In the genomic region with DNA sequence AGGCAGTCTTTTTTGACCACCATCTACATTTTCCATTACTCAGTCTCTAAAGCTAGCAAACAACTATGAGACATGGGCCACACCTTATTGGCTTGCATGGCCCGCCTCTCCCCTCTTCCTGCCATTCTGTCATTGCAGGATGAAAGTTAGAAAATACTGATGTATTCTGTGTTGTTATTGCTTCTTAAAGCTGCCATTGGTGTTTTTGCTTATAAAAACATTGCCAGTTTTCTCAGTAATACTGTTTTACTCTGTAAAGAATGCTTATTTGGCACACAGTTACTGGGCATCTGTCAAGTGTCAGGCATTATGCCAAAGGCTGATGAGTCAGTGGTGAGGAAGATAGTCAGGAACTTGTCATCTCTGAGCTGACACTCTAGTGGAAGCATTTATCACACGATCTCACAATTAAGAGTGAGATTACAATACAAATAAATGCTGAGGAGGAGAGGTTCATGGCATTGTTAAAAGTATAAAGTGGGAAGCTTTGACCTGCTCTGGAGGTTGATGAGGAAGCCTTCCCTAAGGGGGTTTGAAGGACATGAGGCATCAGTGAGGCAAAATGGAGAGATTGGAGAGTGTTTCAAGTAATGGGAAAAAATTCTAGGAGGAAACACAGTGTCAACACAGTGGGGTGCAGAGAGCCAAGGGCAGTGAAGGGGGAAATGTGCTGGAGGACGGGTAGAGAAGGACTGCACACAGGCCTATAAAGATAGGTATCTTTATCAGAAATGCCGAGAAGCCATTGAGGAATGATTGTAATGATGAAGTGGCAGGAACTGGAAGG, we compare ENCODE assay signal across 10 cellular contexts. TPM values are rescaled to one million over a fixed set of nuclear protein-coding genes. Genes with fewer than 3 reads are reported as not detected.
DNase-seq lines count a peak whose midpoint lies in the region; ATAC-seq, FAIRE-seq and TF ChIP-seq lines count a peak whose summit lies in the region.
"Had no signal": no experiment of that assay in that cellular context is flagged by ENCODE, and none has a peak within 500 bp of the region (broad histone marks: within the 10 kb centered on the region; RNA-seq: fewer than 3 reads in every experiment).

No MANE protein-coding gene starts in this region.

- no peaks in the 10 kb centered on the region for H3K9me3 ChIP-seq in BE2C
- H3K9me3 ChIP-seq in aorta (ENCODE audit: control insufficient read depth, low read length) = no peaks in the 10 kb centered on the region
- H3K9me3 ChIP-seq: body of pancreas had no signal

- peak overlapping the region; percentile 13 for H3K27ac Mint-ChIP-seq in activated T-helper 2 cell treated with anti-CD3 and anti-CD28 coated beads, Interferon-gamma antibody, Interleukin-2, Interleukin-4, amounts not matched to agents 10 μg/mL and 5 μg/mL and 100 μg/mL, durations not matched to agents 14 hours and 24 hours and 36 hours
- H3K27ac Mint-ChIP-seq in glutamatergic neuron (ENCODE audit: unreplicated experiment) = no peak overlapping the region

- 0 out of 2 replicates have a peak, but pooled peaks cover 3% of the 10 kb centered on the region for H3K27me3 ChIP-seq in BE2C
- H3K27me3 ChIP-seq in aorta (ENCODE audit: control insufficient read depth in 1 of 2, insufficient read depth in 2 of 2, low read length in 1 of 2) = no peaks in the 10 kb centered on the region
- H3K27me3 ChIP-seq: body of pancreas had no signal

- H3K9me3 Mint-ChIP-seq in activated T-helper 2 cell treated with anti-CD3 and anti-CD28 coated beads, Interferon-gamma antibody, Interleukin-2, Interleukin-4, amounts not matched to agents 10 μg/mL and 5 μg/mL and 100 μg/mL, durations not matched to agents 14 hours and 24 hours and 36 hours = no peaks in the 10 kb centered on the region
- peaks cover 3% of the 10 kb centered on the region for H3K9me3 Mint-ChIP-seq in glutamatergic neuron (ENCODE audit: unreplicated experiment)

- DNase-seq in BE2C = peak; percentile 37
- DNase-seq in HS-5 (ENCODE audit: low read depth) = peak; percentile 80
- no peak for DNase-seq in activated T-helper 2 cell treated with anti-CD3 and anti-CD28 coated beads, Interferon-gamma antibody, Interleukin-2, Interleukin-4, amounts not matched to agents 10 μg/mL and 5 μg/mL and 100 μg/mL, durations not matched to agents 14 hours and 24 hours and 36 hours (ENCODE audit: low spot score)
- DNase-seq in kidney tubule cell (ENCODE audit: low spot score) = peak; percentile 87
- DNase-seq in GM19239 (ENCODE audit: insufficient read length, low spot score) = no peak
- no peak for DNase-seq in aorta
- DNase-seq in SKM-1 (lab: John Stamatoyannopoulos, UW; ENCODE audit: unreplicated experiment) = no peak
- DNase-seq in glutamatergic neuron = no peak
- DNase-seq: retina had no signal

- ATAC-seq in aorta (ENCODE audit: low FRiP score) = no peak
- ATAC-seq: body of pancreas had no signal

- WGBS in aorta, 2 donors = 55 to 65% methylated on average over 4 of the region's 4 CpGs

- no peak for FAIRE-seq in GM19239 (lab: Jason Lieb, UNC)

- H3K27me3 Mint-ChIP-seq in activated T-helper 2 cell treated with anti-CD3 and anti-CD28 coated beads, Interferon-gamma antibody, Interleukin-2, Interleukin-4, amounts not matched to agents 10 μg/mL and 5 μg/mL and 100 μg/mL, durations not matched to agents 14 hours and 24 hours and 36 hours (ENCODE audit: low read depth) = no peaks in the 10 kb centered on the region
- peaks cover 2% of the 10 kb centered on the region for H3K27me3 Mint-ChIP-seq in glutamatergic neuron (ENCODE audit: unreplicated experiment)

- no peak for TF ChIP-seq CTCF in BE2C (IDR thresholded peaks at IDR 0.05; ENCODE audit: low read depth, low read length)
- no peak for TF ChIP-seq CTCF in glutamatergic neuron (IDR thresholded peaks at IDR 0.05; ENCODE audit: partially characterized antibody, unreplicated experiment)

- H3K4me1 Mint-ChIP-seq in activated T-helper 2 cell treated with anti-CD3 and anti-CD28 coated beads, Interferon-gamma antibody, Interleukin-2, Interleukin-4, amounts not matched to agents 10 μg/mL and 5 μg/mL and 100 μg/mL, durations not matched to agents 14 hours and 24 hours and 36 hours (ENCODE audit: low read depth) = peaks cover 13% of the 10 kb centered on the region
- H3K4me1 Mint-ChIP-seq in glutamatergic neuron (ENCODE audit: low read depth, unreplicated experiment) = peaks cover 12% of the 10 kb centered on the region

- intact Hi-C loops in activated T-helper 2 cell treated with anti-CD3 and anti-CD28 coated beads, Interferon-gamma antibody, Interleukin-2, Interleukin-4, amounts not matched to agents 10 μg/mL and 5 μg/mL and 100 μg/mL, durations not matched to agents 14 hours and 24 hours and 36 hours (cut with micrococcal nuclease) = loop anchor here (2.0 kb wide), 1 partner anchor 14 kb away; a partner anchor contains a TSS
- intact Hi-C loops in aorta (cut with DNase I) = no loop called here

- H3K4me3 Mint-ChIP-seq in activated T-helper 2 cell treated with anti-CD3 and anti-CD28 coated beads, Interferon-gamma antibody, Interleukin-2, Interleukin-4, amounts not matched to agents 10 μg/mL and 5 μg/mL and 100 μg/mL, durations not matched to agents 14 hours and 24 hours and 36 hours (ENCODE audit: low read depth) = no peak overlapping the region
- H3K4me3 Mint-ChIP-seq in glutamatergic neuron (ENCODE audit: unreplicated experiment) = no peak overlapping the region

- H3K4me3 ChIP-seq in BE2C (ENCODE audit: low read depth, low read length) = no peak overlapping the region
- no peak overlapping the region for H3K4me3 ChIP-seq in aorta (ENCODE audit: low read length in 2 of 2)
- H3K4me3 ChIP-seq: body of pancreas had no signal

- H3K4me1 ChIP-seq in BE2C = peaks cover 8% of the 10 kb centered on the region
- peaks cover 2 to 4% of the 10 kb centered on the region in 2 donors for H3K4me1 ChIP-seq in aorta (ENCODE audit: control insufficient read depth in 1 of 2, insufficient read depth in 2 of 2, low read length in 2 of 2)
- H3K4me1 ChIP-seq: body of pancreas had no signal

- H3K36me3 ChIP-seq in BE2C (no peaks in the 10 kb centered on the region), aorta (ENCODE audit: control insufficient read depth in 1 of 2, insufficient read depth in 2 of 2, low read length in 1 of 2) (no peaks in the 10 kb centered on the region)

- H3K36me3 Mint-ChIP-seq in activated T-helper 2 cell treated with anti-CD3 and anti-CD28 coated beads, Interferon-gamma antibody, Interleukin-2, Interleukin-4, amounts not matched to agents 10 μg/mL and 5 μg/mL and 100 μg/mL, durations not matched to agents 14 hours and 24 hours and 36 hours (ENCODE audit: low read depth) = no peaks in the 10 kb centered on the region
- no peaks in the 10 kb centered on the region for H3K36me3 Mint-ChIP-seq in glutamatergic neuron (ENCODE audit: unreplicated experiment)

- no peak overlapping the region for H3K27ac ChIP-seq in aorta (ENCODE audit: low read depth in 1 of 2, low read length in 2 of 2)
- H3K27ac ChIP-seq: body of pancreas had no signal

RNA-seq across cellular contexts. Expression of a gene that starts 14.7 kb away (rescaled TPM):
- polyA plus RNA-seq in BE2C (2012; ENCODE audit: insufficient read depth, insufficient read length, low read depth) = 0.28 TPM
- total RNA-seq in activated T-helper 2 cell treated with anti-CD3 and anti-CD28 coated beads, Interferon-gamma antibody, Interleukin-2, Interleukin-4, amounts not matched to agents 10 μg/mL and 5 μg/mL and 100 μg/mL, durations not matched to agents 14 hours and 24 hours and 36 hours = 0.16 and 0.21 TPM in 2 replicates
- total RNA-seq in aorta = under 1 TPM; 0.21 to 0.39 TPM
- polyA plus RNA-seq in aorta = under 1 TPM in 1 of 2 donors, not detected in 1; 0.05 TPM
- total RNA-seq in glutamatergic neuron (ENCODE audit: unreplicated experiment) = 1.6 TPM

RNA-seq across cellular contexts. Expression of a gene that starts 41.5 kb away (rescaled TPM):
- polyA plus RNA-seq in BE2C (2012; ENCODE audit: insufficient read depth, insufficient read length, low read depth) = 85.7 TPM
- 59.8 and 63.0 TPM in 2 replicates for total RNA-seq in activated T-helper 2 cell treated with anti-CD3 and anti-CD28 coated beads, Interferon-gamma antibody, Interleukin-2, Interleukin-4, amounts not matched to agents 10 μg/mL and 5 μg/mL and 100 μg/mL, durations not matched to agents 14 hours and 24 hours and 36 hours
- total RNA-seq in aorta (10 to 100 TPM; 13.4 to 32.0 TPM), glutamatergic neuron (ENCODE audit: unreplicated experiment) (45.3 TPM)
- 10 to 100 TPM; 15.7 to 26.5 TPM for polyA plus RNA-seq in aorta

Comparison
In these comparisons a context has a peak if more than half of its experiments do, and no peak if none do; other contexts are left out.
1. DNase-seq: peak in BE2C (single experiment), HS-5 (single experiment) and kidney tubule cell (single experiment); none in activated T-helper 2 cell treated with anti-CD3 and anti-CD28 coated beads, Interferon-gamma antibody, Interleukin-2, Interleukin-4, amounts not matched to agents 10 μg/mL and 5 μg/mL and 100 μg/mL, durations not matched to agents 14 hours and 24 hours and 36 hours (single experiment), GM19239 (single experiment), aorta (0 of 2), SKM-1 (single experiment) and glutamatergic neuron (single experiment).